In the genomic region with DNA sequence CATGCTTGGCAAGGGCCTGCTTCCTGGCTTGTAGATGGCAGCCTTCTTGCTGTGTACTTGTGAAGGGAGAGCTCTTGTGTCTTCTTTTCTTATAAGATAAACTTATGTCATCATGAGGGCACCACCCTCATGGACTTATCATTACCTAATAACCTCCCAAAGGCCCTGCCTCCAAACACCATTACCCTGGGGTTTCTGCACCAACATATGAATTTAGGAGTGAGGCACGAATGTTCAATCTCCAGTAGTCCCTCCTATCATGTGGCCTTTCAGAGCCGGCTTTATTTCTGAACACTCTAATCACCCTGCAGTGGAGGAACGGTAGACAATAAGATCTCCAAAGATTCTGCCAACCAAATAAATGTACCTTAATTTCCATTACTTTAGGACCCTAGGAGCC, we compare ENCODE assay signal across 29 cellular contexts.
"Had no signal": no experiment of that assay in that cellular context is flagged by ENCODE, and none has a peak within 500 bp of the region (broad histone marks: within the 10 kb centered on the region; RNA-seq: fewer than 3 reads in every experiment).

No MANE protein-coding gene starts in this region.

- H3K27ac ChIP-seq: colonic mucosa, epithelial cell of prostate, foreskin keratinocyte, gastroesophageal sphincter, heart left ventricle, hepatocyte, left lung, neutrophil, parathyroid adenoma, psoas muscle, sigmoid colon, stomach, thyroid gland, vagina had no signal

- H3K4me3 ChIP-seq: colonic mucosa, gastroesophageal sphincter, heart left ventricle, hepatocyte, left lung, psoas muscle, sigmoid colon, stomach, thyroid gland, vagina had no signal

- H3K4me1 ChIP-seq: colonic mucosa, gastroesophageal sphincter, heart left ventricle, left lung, parathyroid adenoma, psoas muscle, sigmoid colon, stomach, thyroid gland, vagina had no signal

- ATAC-seq: esophagus mucosa, foreskin keratinocyte, gastroesophageal sphincter, heart left ventricle, left cardiac atrium, left lung, natural killer cell, psoas muscle, right cardiac atrium had no signal

- H3K27ac Mint-ChIP-seq: dendritic cell treated with granulocyte-macrophage colony-stimulating factor and Interleukin-4, amounts not matched to agents 40 ng/mL and 50 ng/mL, for 4 days; endodermal cell; natural killer cell; stimulated activated effector memory CD8-positive, alpha-beta T cell treated with anti-CD3 and anti-CD28 coated beads, Interleukin-12 subunit alpha, Interleukin-12 subunit beta, amount 100 ng/mL, for 72 hours had no signal

- H3K4me3 Mint-ChIP-seq: dendritic cell treated with granulocyte-macrophage colony-stimulating factor and Interleukin-4, amounts not matched to agents 40 ng/mL and 50 ng/mL, for 4 days; endodermal cell; natural killer cell; stimulated activated effector memory CD8-positive, alpha-beta T cell treated with anti-CD3 and anti-CD28 coated beads, Interleukin-12 subunit alpha, Interleukin-12 subunit beta, amount 100 ng/mL, for 72 hours had no signal

- H3K9me3 ChIP-seq: colonic mucosa, neutrophil, psoas muscle, sigmoid colon, thyroid gland, vagina had no signal

- DNase-seq: colonic mucosa; effector CD8-positive, alpha-beta T cell; endodermal cell; foreskin keratinocyte; heart left ventricle; left cardiac atrium; left lung; mammary epithelial cell; mesendoderm; midbrain; natural killer cell; psoas muscle; right cardiac atrium; sigmoid colon; stimulated activated CD4-positive, alpha-beta T cell treated with anti-CD3 and anti-CD28 coated beads, Interleukin-2, amount 100 ng/mL, for 24 hours; stimulated activated CD4-positive, alpha-beta T cell treated with anti-CD3 and anti-CD28 coated beads, Interleukin-4, amount 100 ng/mL, for 24 hours; stimulated activated naive CD4-positive, alpha-beta T cell treated with Interleukin-2 at 50 U/mL for 16 hours; stomach; thyroid gland; trophoblast cell had no signal

- H3K4me2 ChIP-seq: hepatocyte had no signal

- H3K27me3 Mint-ChIP-seq: dendritic cell treated with granulocyte-macrophage colony-stimulating factor and Interleukin-4, amounts not matched to agents 40 ng/mL and 50 ng/mL, for 4 days had no signal

- H3K36me3 Mint-ChIP-seq: natural killer cell; stimulated activated effector memory CD8-positive, alpha-beta T cell treated with anti-CD3 and anti-CD28 coated beads, Interleukin-12 subunit alpha, Interleukin-12 subunit beta, amount 100 ng/mL, for 72 hours had no signal

- H2AFZ ChIP-seq: hepatocyte, parathyroid adenoma had no signal

- H3K27me3 ChIP-seq: colonic mucosa, foreskin keratinocyte, gastroesophageal sphincter, heart left ventricle, hepatocyte, left lung, neutrophil, sigmoid colon, stomach, thyroid gland, vagina had no signal

- H3K9ac ChIP-seq: parathyroid adenoma had no signal

- H3K9me3 Mint-ChIP-seq: dendritic cell treated with granulocyte-macrophage colony-stimulating factor and Interleukin-4, amounts not matched to agents 40 ng/mL and 50 ng/mL, for 4 days had no signal

- H3K79me2 ChIP-seq: hepatocyte, parathyroid adenoma had no signal

- H3K36me3 ChIP-seq: colonic mucosa, gastroesophageal sphincter, heart left ventricle, left lung, neutrophil, sigmoid colon, stomach, thyroid gland, vagina had no signal

- H3K4me1 Mint-ChIP-seq: endodermal cell; natural killer cell; stimulated activated effector memory CD8-positive, alpha-beta T cell treated with anti-CD3 and anti-CD28 coated beads, Interleukin-12 subunit alpha, Interleukin-12 subunit beta, amount 100 ng/mL, for 72 hours had no signal
